Comparison of ENCODE assay signal across 7 cellular contexts in genomic region chr5:56264417-56265025, GRCh38. TPM values are rescaled to one million over a fixed set of nuclear protein-coding genes. Genes with fewer than 3 reads are reported as not detected.
A peak's percentile ranks its signal among the peaks of the same experiment; 100 is the strongest.
DNase-seq lines count a peak whose midpoint lies in the region; ATAC-seq, FAIRE-seq and TF ChIP-seq lines count a peak whose summit lies in the region.

No MANE protein-coding gene starts in this region.

- CTCF ChIA-PET in endothelial cell of umbilical vein (lab: Charles Lee): interaction anchor here (0.9 to 3.3 kb wide), 6 partner anchors 33 to 873 kb away, joined by 3 to 20 read pairs (median 4); no protein-coding TSS in a partner anchor

- no peaks in the 10 kb centered on the region for H3K79me2 ChIP-seq in endothelial cell of umbilical vein (ENCODE audit: control insufficient read depth, insufficient read depth, low read length)

- H3K9me3 ChIP-seq in HAP-1 (no peaks in the 10 kb centered on the region), endothelial cell of umbilical vein (replicated peaks; ENCODE audit: control insufficient read depth, insufficient read depth, low read length) (no peaks in the 10 kb centered on the region)

- H3K27me3 ChIP-seq in HAP-1 (ENCODE audit: low read depth) (no peaks in the 10 kb centered on the region), endothelial cell of umbilical vein (ENCODE audit: control insufficient read depth in 2 of 2, insufficient read depth in 2 of 2, low read length in 2 of 2) (no peaks in the 10 kb centered on the region)

- no peak for TF ChIP-seq POLR2A in endothelial cell of umbilical vein (IDR thresholded peaks at IDR 0.05; ENCODE audit: low read depth, low read length)

- no peak overlapping the region for H3K4me3 Mint-ChIP-seq in naive B cell

- in situ Hi-C loops in HAP-1 (cut with MboI; ENCODE audit: low sequenced_read_pairs): loop anchor here (25.0 kb wide), 2 partner anchors 873 to 1023 kb away; no protein-coding TSS in a partner anchor

- intact Hi-C loops in endothelial cell of umbilical vein (cut with micrococcal nuclease): loop anchor here (5.0 kb wide), 1 partner anchor 52 kb away; no protein-coding TSS in a partner anchor

- no peaks in the 10 kb centered on the region for H3K9me1 ChIP-seq in endothelial cell of umbilical vein (replicated peaks; ENCODE audit: control insufficient read depth, extremely low read depth, insufficient read depth, low read length)

- DNase-seq in D341Med (ENCODE audit: low spot score) (peak; percentile 66), HAP-1 (ENCODE audit: low spot score in 2 of 2) (peak; percentile 57 to 65), RCC 7860 (ENCODE audit: low spot score) (peak; percentile 10), endothelial cell of umbilical vein (ENCODE audit: low read depth, low spot score) (no peak), naive B cell (peak; percentile 6), hippocampal formation (lab: John Stamatoyannopoulos, UW) (no peak), superior temporal gyrus (ENCODE audit: extremely low spot score) (no peak)

- H3K4me1 Mint-ChIP-seq in naive B cell: peaks cover 3 to 6% (median 3%) of the 10 kb centered on the region in 3 donors

- H3K4me2 ChIP-seq in endothelial cell of umbilical vein (ENCODE audit: insufficient read depth, low read length): no peak overlapping the region

- FAIRE-seq in RCC 7860 (lab: Jason Lieb, UNC) (no peak), endothelial cell of umbilical vein (lab: Jason Lieb, UNC) (peak; percentile 48)

- H3K36me3 ChIP-seq in HAP-1 (replicated peaks) (no peaks in the 10 kb centered on the region), endothelial cell of umbilical vein (ENCODE audit: control insufficient read depth in 2 of 2, extremely low read depth in 1 of 2, insufficient read depth in 2 of 2, low read length in 2 of 2) (no peaks in the 10 kb centered on the region)

- H3K9ac ChIP-seq in endothelial cell of umbilical vein (replicated peaks; ENCODE audit: extremely low read depth, insufficient read depth, low read length): no peak overlapping the region

- H3K27me3 Mint-ChIP-seq in naive B cell: peaks cover 0 to 8% (median 6%) of the 10 kb centered on the region in 3 donors

- peak; percentile 52 to 56 for ATAC-seq in naive B cell (ENCODE audit: low read depth in 2 of 2)

- H3K27ac ChIP-seq in endothelial cell of umbilical vein (ENCODE audit: insufficient read depth, low read depth, low read length): no peak overlapping the region

- no TSS peak for BruUV-seq in endothelial cell of umbilical vein (replicated peaks; lab: Mats Ljungman, UMichigan)

- peak; percentile 45 to 54 for TF ChIP-seq CTCF in endothelial cell of umbilical vein (IDR thresholded peaks at IDR 0.05; ENCODE audit: extremely low read depth in 1 of 2, insufficient read depth in 1 of 2, low read depth in 1 of 2, low read length in 2 of 2)

- dilution Hi-C loops in endothelial cell of umbilical vein (cut with MboI; ENCODE audit: extremely low pct_ligation_motif_present, low sequenced_read_pairs): no loop called here

- no peak overlapping the region for H3K4me3 ChIP-seq in HAP-1
- no peak overlapping the region for H3K4me3 ChIP-seq in endothelial cell of umbilical vein (replicated peaks in 1 of 3; ENCODE audit: insufficient read depth in 1 of 3, low read depth in 1 of 3, low read length in 3 of 3)

- no peaks in the 10 kb centered on the region for H4K20me1 ChIP-seq in endothelial cell of umbilical vein (replicated peaks; ENCODE audit: control insufficient read depth, extremely low read depth, insufficient read depth, low read length)

- H3K9me3 Mint-ChIP-seq in naive B cell: no peaks in the 10 kb centered on the region

- no peak overlapping the region for H2AFZ ChIP-seq in endothelial cell of umbilical vein (ENCODE audit: low read depth, low read length)

- H3K27ac Mint-ChIP-seq in naive B cell: no peak overlapping the region

- H3K36me3 Mint-ChIP-seq in naive B cell: no peaks in the 10 kb centered on the region

- POLR2A ChIA-PET in endothelial cell of umbilical vein (lab: Charles Lee): interaction anchor here (0.6 kb wide), 1 partner anchor 565 kb away, joined by 3 read pairs; no protein-coding TSS in a partner anchor

- H3K4me1 ChIP-seq in HAP-1: no peaks in the 10 kb centered on the region
- H3K4me1 ChIP-seq in endothelial cell of umbilical vein (ENCODE audit: control insufficient read depth, extremely low read depth, insufficient read depth, low read length): no peaks in the 10 kb centered on the region

TF ChIP-seq in endothelial cell of umbilical vein, 7 proteins besides CTCF, POLR2A, EP300 and RAD21:
- TF ChIP-seq MYC (IDR thresholded peaks at IDR 0.05; ENCODE audit: low read depth, low read length) (no peak), EZH2 (IDR thresholded peaks at IDR 0.05; ENCODE audit: borderline replicate concordance, low read depth, low read length, severe bottlenecking) (no peak), POLR2AphosphoS5 (IDR thresholded peaks at IDR 0.05; ENCODE audit: insufficient read depth, low read depth, low read length) (no peak), JUN (IDR thresholded peaks at IDR 0.05; ENCODE audit: borderline replicate concordance, insufficient read depth, insufficient read length, low read depth) (no peak), MAX (IDR thresholded peaks at IDR 0.05; ENCODE audit: insufficient read depth, insufficient read length) (no peak), GATA2 (IDR thresholded peaks at IDR 0.05; ENCODE audit: insufficient read depth, insufficient read length, low read depth, low read length) (no peak)

RNA-seq across cellular contexts. Expression of gene ANKRD55, which starts 31.4 kb away (rescaled TPM):
- 1.2 and 2.1 TPM in 2 replicates for total RNA-seq in endothelial cell of umbilical vein
- 1.0 and 1.4 TPM in 2 replicates for polyA plus RNA-seq in endothelial cell of umbilical vein
- polyA plus RNA-seq in endothelial cell of umbilical vein (2011; cell fraction: cytosol; rRNA removed): 1.4 and 1.7 TPM in 2 replicates
- polyA plus RNA-seq in endothelial cell of umbilical vein (2011; cell fraction: nucleus; rRNA removed): 0.65 and 1.1 TPM in 2 replicates
- polyA plus RNA-seq in endothelial cell of umbilical vein (2012): 0.47 and 1.5 TPM in 2 replicates
- polyA minus RNA-seq in endothelial cell of umbilical vein: 1.0 and 1.1 TPM in 2 replicates
- polyA minus RNA-seq in endothelial cell of umbilical vein (2011; cell fraction: cytosol; rRNA and poly(A)+ RNA removed): not detected
- polyA minus RNA-seq in endothelial cell of umbilical vein (2011; cell fraction: nucleus; rRNA and poly(A)+ RNA removed): 0.67 and 0.91 TPM in 2 replicates
- polyA plus RNA-seq in naive B cell (ENCODE audit: low read depth in 6 of 6): under 1 TPM in 1 of 6 donors, not detected in 5; 0.13 TPM

Comparison
In these comparisons a context has a peak if more than half of its experiments do, and no peak if none do; other contexts are left out.
1. DNase-seq: peak in D341Med (single experiment), HAP-1 (2 of 2), RCC 7860 (single experiment) and naive B cell (single experiment); none in endothelial cell of umbilical vein (single experiment), hippocampal formation (0 of 2) and superior temporal gyrus (single experiment).